In the genomic region with DNA sequence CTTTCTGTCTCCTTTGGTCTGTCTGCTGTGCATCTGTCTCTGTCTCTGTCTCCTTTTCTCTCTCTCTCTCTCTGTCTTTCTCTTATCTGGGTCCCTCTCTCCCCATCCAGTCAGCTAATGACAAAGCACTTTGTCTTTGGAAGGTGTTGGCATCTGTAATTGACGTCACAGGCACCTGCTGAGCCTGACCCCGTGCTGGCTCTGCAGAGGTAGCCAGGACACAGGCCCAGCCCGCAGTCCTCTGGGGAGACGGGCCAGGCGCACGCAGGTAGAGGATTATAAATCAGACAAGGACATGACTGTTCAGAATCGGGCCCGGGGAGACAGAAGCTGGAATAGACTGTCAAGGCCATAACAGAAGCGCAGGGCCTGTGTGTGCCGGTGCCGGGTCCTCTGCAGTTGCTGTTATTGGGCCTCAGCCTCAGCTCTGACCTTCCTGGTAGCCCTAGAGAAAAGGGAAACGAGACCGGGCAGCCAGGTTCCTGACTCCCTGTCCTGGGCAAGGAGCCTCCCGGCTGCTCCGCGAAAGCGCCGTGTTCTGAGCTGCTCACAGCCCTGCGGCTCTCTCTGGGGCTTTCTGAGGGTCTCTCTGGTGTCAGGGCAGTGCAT, we compare ENCODE assay signal across 20 cellular contexts. TPM values are rescaled to one million over a fixed set of nuclear protein-coding genes. Genes with fewer than 3 reads are reported as not detected.
"Had no signal": no experiment of that assay in that cellular context is flagged by ENCODE, and none has a peak within 500 bp of the region (broad histone marks: within the 10 kb centered on the region; RNA-seq: fewer than 3 reads in every experiment).

No MANE protein-coding gene starts in this region.

- H3K27ac ChIP-seq: brain microvascular endothelial cell, esophagus muscularis mucosa, prostate gland, spleen, suprapubic skin, upper lobe of left lung had no signal

- H3K36me3 Mint-ChIP-seq: natural killer cell treated with Interleukin-12 subunit alpha and Interleukin-12 subunit beta and Interleukin-15 and Interleukin-18, amount 100 ng/mL, for 72 hours had no signal

- H3K4me3 Mint-ChIP-seq: activated B cell treated with CpG ODN at 0.5 μM for 24 hours; activated CD4-positive, alpha-beta T cell treated with anti-CD3 and anti-CD28 coated beads, Interleukin-2, amount 10 ng/mL, durations not matched to agents 7 days and 5 days; natural killer cell treated with Interleukin-12 subunit alpha and Interleukin-12 subunit beta and Interleukin-15 and Interleukin-18, amount 100 ng/mL, for 72 hours had no signal

- H3K4me3 ChIP-seq: esophagus muscularis mucosa, mucosa of descending colon, prostate gland, spleen, suprapubic skin, upper lobe of left lung had no signal

- DNase-seq: activated B cell treated with CpG ODN at 0.5 μM for 24 hours; activated CD4-positive, alpha-beta T cell treated with anti-CD3 and anti-CD28 coated beads, Interleukin-2, amount 10 ng/mL, durations not matched to agents 7 days and 5 days; activated naive CD4-positive, alpha-beta T cell treated with anti-CD3 and anti-CD28 coated beads, Interleukin-2, amount 50 U/mL, for 16 hours; activated T-cell treated with anti-CD3 and anti-CD28 coated beads for 4 hours; amniotic stem cell; brain microvascular endothelial cell; left cardiac atrium; mucosa of descending colon; nucleus accumbens; spleen; stimulated activated CD4-positive, alpha-beta T cell treated with anti-CD3 and anti-CD28 coated beads, Interleukin-1b, Interleukin-23, amount 100 ng/mL, for 48 hours; stimulated activated naive CD4-positive, alpha-beta T cell had no signal

- H3K27me3 ChIP-seq: esophagus muscularis mucosa, spleen, suprapubic skin, upper lobe of left lung had no signal

- H3K27ac Mint-ChIP-seq: activated B cell treated with CpG ODN at 0.5 μM for 24 hours; activated CD4-positive, alpha-beta T cell treated with anti-CD3 and anti-CD28 coated beads, Interleukin-2, amount 10 ng/mL, durations not matched to agents 7 days and 5 days; activated T-helper 2 cell treated with anti-CD3 and anti-CD28 coated beads, Interferon-gamma antibody, Interleukin-2, Interleukin-4, amounts not matched to agents 10 μg/mL and 5 μg/mL and 100 μg/mL, durations not matched to agents 14 hours and 24 hours and 36 hours; natural killer cell treated with Interleukin-12 subunit alpha and Interleukin-12 subunit beta and Interleukin-15 and Interleukin-18, amount 100 ng/mL, for 72 hours had no signal

- H3K27me3 Mint-ChIP-seq: activated B cell treated with CpG ODN at 0.5 μM for 24 hours; activated CD4-positive, alpha-beta T cell treated with anti-CD3 and anti-CD28 coated beads, Interleukin-2, amount 10 ng/mL, durations not matched to agents 7 days and 5 days; natural killer cell treated with Interleukin-12 subunit alpha and Interleukin-12 subunit beta and Interleukin-15 and Interleukin-18, amount 100 ng/mL, for 72 hours had no signal

- H3K4me1 ChIP-seq: prostate gland had no signal

- H3K36me3 ChIP-seq: brain microvascular endothelial cell, prostate gland, spleen, suprapubic skin, upper lobe of left lung had no signal

- H3K9me3 Mint-ChIP-seq: activated B cell treated with CpG ODN at 0.5 μM for 24 hours; activated CD4-positive, alpha-beta T cell treated with anti-CD3 and anti-CD28 coated beads, Interleukin-2, amount 10 ng/mL, durations not matched to agents 7 days and 5 days; activated T-helper 2 cell treated with anti-CD3 and anti-CD28 coated beads, Interferon-gamma antibody, Interleukin-2, Interleukin-4, amounts not matched to agents 10 μg/mL and 5 μg/mL and 100 μg/mL, durations not matched to agents 14 hours and 24 hours and 36 hours; natural killer cell treated with Interleukin-12 subunit alpha and Interleukin-12 subunit beta and Interleukin-15 and Interleukin-18, amount 100 ng/mL, for 72 hours had no signal

- H3K9me3 ChIP-seq: esophagus muscularis mucosa, mucosa of descending colon, prostate gland, spleen, suprapubic skin, upper lobe of left lung had no signal

RNA-seq across cellular contexts. Expression of a gene that starts 24.5 kb away (rescaled TPM):
- total RNA-seq: activated B cell treated with CpG ODN at 0.5 μM for 24 hours; activated CD4-positive, alpha-beta T cell treated with anti-CD3 and anti-CD28 coated beads, Interleukin-2, amount 10 ng/mL, durations not matched to agents 7 days and 5 days; activated CD8-positive, alpha-beta memory T cell treated with anti-CD3 and anti-CD28 coated beads for 36 hours; natural killer cell treated with Interleukin-12 subunit alpha and Interleukin-12 subunit beta and Interleukin-15 and Interleukin-18, amount 100 ng/mL, for 72 hours; T-helper 1 cell treated with Interleukin-12 subunit alpha and Interleukin-12 subunit beta and Interleukin-4 antibody, amounts not matched to agents 30 ng/mL and 1 ng/mL, for 36 hours had no signal
